Comparison of ENCODE assay signal across 28 cellular contexts in genomic region chr9:121995997-121996396, GRCh38.
"Had no signal": no experiment of that assay in that cellular context is flagged by ENCODE, and none has a peak within 500 bp of the region (broad histone marks: within the 10 kb centered on the region; RNA-seq: fewer than 3 reads in every experiment).

No MANE protein-coding gene starts in this region.

- H3K4me1 ChIP-seq: thyroid gland, vagina had no signal

- H3K36me3 Mint-ChIP-seq: stimulated activated effector memory CD8-positive, alpha-beta T cell treated with anti-CD3 and anti-CD28 coated beads, Interleukin-12 subunit alpha, Interleukin-12 subunit beta, amount 100 ng/mL, for 72 hours; type B pancreatic cell had no signal

- H3K27me3 Mint-ChIP-seq: stimulated activated memory B cell treated with anti-CD40 and anti-IgM and Interleukin-4, amounts not matched to agents 10 μg/mL and 1 μg/mL and 100 μg/mL, for 72 hours; stimulated activated naive B cell treated with anti-CD40 and anti-IgM and Interleukin-4, amounts not matched to agents 10 μg/mL and 1 μg/mL and 100 μg/mL, for 72 hours; stimulated activated naive CD8-positive, alpha-beta T cell treated with anti-CD3 and anti-CD28 coated beads, Interleukin-15, amount 100 ng/mL, for 72 hours; stimulated activated naive CD8-positive, alpha-beta T cell treated with anti-CD3 and anti-CD28 coated beads, Interleukin-15, Interleukin-2, amounts not matched to agents 100 ng/mL and 50 ng/mL, for 24 hours; type B pancreatic cell had no signal

- H3K9me3 ChIP-seq: stomach, suprapubic skin, testis, thoracic aorta, thyroid gland, tibial artery, tibial nerve, transverse colon, upper lobe of left lung, upper lobe of right lung, uterus, vagina had no signal

- H3K27me3 ChIP-seq: stomach, suprapubic skin, testis, thyroid gland, tibial artery, tibial nerve, transverse colon, upper lobe of left lung, upper lobe of right lung, uterus, vagina had no signal

- H3K4me1 Mint-ChIP-seq: stimulated activated memory B cell treated with anti-CD40 and anti-IgM and Interleukin-4, amounts not matched to agents 10 μg/mL and 1 μg/mL and 100 μg/mL, for 72 hours had no signal

- H3K27ac Mint-ChIP-seq: stimulated activated effector memory CD8-positive, alpha-beta T cell treated with anti-CD3 and anti-CD28 coated beads, Interleukin-12 subunit alpha, Interleukin-12 subunit beta, amount 100 ng/mL, for 72 hours; stimulated activated memory B cell treated with anti-CD40 and anti-IgM and Interleukin-4, amounts not matched to agents 10 μg/mL and 1 μg/mL and 100 μg/mL, for 72 hours; stimulated activated naive B cell treated with anti-CD40 and anti-IgM and Interleukin-4, amounts not matched to agents 10 μg/mL and 1 μg/mL and 100 μg/mL, for 72 hours; stimulated activated naive CD8-positive, alpha-beta T cell treated with anti-CD3 and anti-CD28 coated beads, Interleukin-15, amount 100 ng/mL, for 72 hours; stimulated activated naive CD8-positive, alpha-beta T cell treated with anti-CD3 and anti-CD28 coated beads, Interleukin-15, Interleukin-2, amounts not matched to agents 100 ng/mL and 50 ng/mL, for 24 hours; type B pancreatic cell had no signal

- H3K9me3 Mint-ChIP-seq: stimulated activated effector memory CD8-positive, alpha-beta T cell treated with anti-CD3 and anti-CD28 coated beads, Interleukin-12 subunit alpha, Interleukin-12 subunit beta, amount 100 ng/mL, for 72 hours; stimulated activated memory B cell treated with anti-CD40 and anti-IgM and Interleukin-4, amounts not matched to agents 10 μg/mL and 1 μg/mL and 100 μg/mL, for 72 hours; stimulated activated naive B cell treated with anti-CD40 and anti-IgM and Interleukin-4, amounts not matched to agents 10 μg/mL and 1 μg/mL and 100 μg/mL, for 72 hours; stimulated activated naive CD8-positive, alpha-beta T cell treated with anti-CD3 and anti-CD28 coated beads, Interleukin-15, amount 100 ng/mL, for 72 hours; stimulated activated naive CD8-positive, alpha-beta T cell treated with anti-CD3 and anti-CD28 coated beads, Interleukin-15, Interleukin-2, amounts not matched to agents 100 ng/mL and 50 ng/mL, for 24 hours; type B pancreatic cell had no signal

- H3K4me3 ChIP-seq: stomach, suprapubic skin, testis, thoracic aorta, thyroid gland, tibial artery, tibial nerve, transverse colon, upper lobe of left lung, upper lobe of right lung, uterus, vagina had no signal

- H3K27ac ChIP-seq: stomach, suprapubic skin, testis, thoracic aorta, thyroid gland, tibial artery, tibial nerve, transverse colon, upper lobe of left lung, upper lobe of right lung, uterus, vagina had no signal

- H3K36me3 ChIP-seq: stomach, suprapubic skin, thoracic aorta, thyroid gland, tibial artery, tibial nerve, transverse colon, upper lobe of left lung, upper lobe of right lung, uterus, vagina had no signal

- H3K4me3 Mint-ChIP-seq: stimulated activated effector memory CD8-positive, alpha-beta T cell treated with anti-CD3 and anti-CD28 coated beads, Interleukin-12 subunit alpha, Interleukin-12 subunit beta, amount 100 ng/mL, for 72 hours; stimulated activated memory B cell treated with anti-CD40 and anti-IgM and Interleukin-4, amounts not matched to agents 10 μg/mL and 1 μg/mL and 100 μg/mL, for 72 hours; stimulated activated naive B cell treated with anti-CD40 and anti-IgM and Interleukin-4, amounts not matched to agents 10 μg/mL and 1 μg/mL and 100 μg/mL, for 72 hours; stimulated activated naive CD8-positive, alpha-beta T cell treated with anti-CD3 and anti-CD28 coated beads, Interleukin-15, amount 100 ng/mL, for 72 hours; stimulated activated naive CD8-positive, alpha-beta T cell treated with anti-CD3 and anti-CD28 coated beads, Interleukin-15, Interleukin-2, amounts not matched to agents 100 ng/mL and 50 ng/mL, for 24 hours; type B pancreatic cell had no signal

- DNase-seq: stimulated activated CD4-positive, alpha-beta T cell treated with anti-CD3 and anti-CD28 coated beads, Interleukin-2, amount 100 ng/mL, for 48 hours; stimulated activated CD4-positive, alpha-beta T cell treated with anti-CD3 and anti-CD28 coated beads, Interleukin-4, amount 100 ng/mL, for 1 hour; stimulated activated CD4-positive, alpha-beta T cell treated with anti-CD3 and anti-CD28 coated beads, Interleukin-4, amount 100 ng/mL, for 24 hours; stimulated activated CD4-positive, alpha-beta T cell treated with anti-CD3 and anti-CD28 coated beads, Interleukin-4, amount 100 ng/mL, for 4 hours; stimulated activated CD8-positive, alpha-beta memory T cell treated with anti-CD3 and anti-CD28 coated beads, Interleukin-4, amount 100 ng/mL, for 48 hours; stimulated activated naive B cell treated with anti-CD40 and anti-IgM and Interleukin-4, amounts not matched to agents 10 μg/mL and 1 μg/mL and 100 μg/mL, for 72 hours; stimulated activated naive CD4-positive, alpha-beta T cell; stimulated activated naive CD4-positive, alpha-beta T cell treated with Interleukin-2 at 50 U/mL for 16 hours; stimulated activated naive CD8-positive, alpha-beta T cell treated with anti-CD3 and anti-CD28 coated beads, Interleukin-15, amount 100 ng/mL, for 72 hours; stimulated activated naive CD8-positive, alpha-beta T cell treated with anti-CD3 and anti-CD28 coated beads, Interleukin-15, Interleukin-2, amounts not matched to agents 100 U/mL and 50 U/mL, for 24 hours; stomach; substantia nigra; testis; thyroid gland; tibial artery; transverse colon; trophoblast cell; upper lobe of left lung; upper lobe of right lung; uterus had no signal
